Comparison of ENCODE assay signal across 1 cellular context in genomic region chr1:114075546-114076249, GRCh38.
TF ChIP-seq lines count a peak whose summit lies in the region.

No MANE protein-coding gene starts in this region.

TF ChIP-seq in HEK293, 187 proteins besides CTCF, POLR2A, EP300 and RAD21 (continued from another document and continues in another):
- TF ChIP-seq, protein P1, sequence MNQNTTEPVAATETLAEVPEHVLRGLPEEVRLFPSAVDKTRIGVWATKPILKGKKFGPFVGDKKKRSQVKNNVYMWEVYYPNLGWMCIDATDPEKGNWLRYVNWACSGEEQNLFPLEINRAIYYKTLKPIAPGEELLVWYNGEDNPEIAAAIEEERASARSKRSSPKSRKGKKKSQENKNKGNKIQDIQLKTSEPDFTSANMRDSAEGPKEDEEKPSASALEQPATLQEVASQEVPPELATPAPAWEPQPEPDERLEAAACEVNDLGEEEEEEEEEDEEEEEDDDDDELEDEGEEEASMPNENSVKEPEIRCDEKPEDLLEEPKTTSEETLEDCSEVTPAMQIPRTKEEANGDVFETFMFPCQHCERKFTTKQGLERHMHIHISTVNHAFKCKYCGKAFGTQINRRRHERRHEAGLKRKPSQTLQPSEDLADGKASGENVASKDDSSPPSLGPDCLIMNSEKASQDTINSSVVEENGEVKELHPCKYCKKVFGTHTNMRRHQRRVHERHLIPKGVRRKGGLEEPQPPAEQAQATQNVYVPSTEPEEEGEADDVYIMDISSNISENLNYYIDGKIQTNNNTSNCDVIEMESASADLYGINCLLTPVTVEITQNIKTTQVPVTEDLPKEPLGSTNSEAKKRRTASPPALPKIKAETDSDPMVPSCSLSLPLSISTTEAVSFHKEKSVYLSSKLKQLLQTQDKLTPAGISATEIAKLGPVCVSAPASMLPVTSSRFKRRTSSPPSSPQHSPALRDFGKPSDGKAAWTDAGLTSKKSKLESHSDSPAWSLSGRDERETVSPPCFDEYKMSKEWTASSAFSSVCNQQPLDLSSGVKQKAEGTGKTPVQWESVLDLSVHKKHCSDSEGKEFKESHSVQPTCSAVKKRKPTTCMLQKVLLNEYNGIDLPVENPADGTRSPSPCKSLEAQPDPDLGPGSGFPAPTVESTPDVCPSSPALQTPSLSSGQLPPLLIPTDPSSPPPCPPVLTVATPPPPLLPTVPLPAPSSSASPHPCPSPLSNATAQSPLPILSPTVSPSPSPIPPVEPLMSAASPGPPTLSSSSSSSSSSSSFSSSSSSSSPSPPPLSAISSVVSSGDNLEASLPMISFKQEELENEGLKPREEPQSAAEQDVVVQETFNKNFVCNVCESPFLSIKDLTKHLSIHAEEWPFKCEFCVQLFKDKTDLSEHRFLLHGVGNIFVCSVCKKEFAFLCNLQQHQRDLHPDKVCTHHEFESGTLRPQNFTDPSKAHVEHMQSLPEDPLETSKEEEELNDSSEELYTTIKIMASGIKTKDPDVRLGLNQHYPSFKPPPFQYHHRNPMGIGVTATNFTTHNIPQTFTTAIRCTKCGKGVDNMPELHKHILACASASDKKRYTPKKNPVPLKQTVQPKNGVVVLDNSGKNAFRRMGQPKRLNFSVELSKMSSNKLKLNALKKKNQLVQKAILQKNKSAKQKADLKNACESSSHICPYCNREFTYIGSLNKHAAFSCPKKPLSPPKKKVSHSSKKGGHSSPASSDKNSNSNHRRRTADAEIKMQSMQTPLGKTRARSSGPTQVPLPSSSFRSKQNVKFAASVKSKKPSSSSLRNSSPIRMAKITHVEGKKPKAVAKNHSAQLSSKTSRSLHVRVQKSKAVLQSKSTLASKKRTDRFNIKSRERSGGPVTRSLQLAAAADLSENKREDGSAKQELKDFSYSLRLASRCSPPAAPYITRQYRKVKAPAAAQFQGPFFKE (tag by site-specific recombination; IDR thresholded peaks at IDR 0.05; ENCODE audit: borderline replicate concordance): no peak
- TF ChIP-seq, protein P2, sequence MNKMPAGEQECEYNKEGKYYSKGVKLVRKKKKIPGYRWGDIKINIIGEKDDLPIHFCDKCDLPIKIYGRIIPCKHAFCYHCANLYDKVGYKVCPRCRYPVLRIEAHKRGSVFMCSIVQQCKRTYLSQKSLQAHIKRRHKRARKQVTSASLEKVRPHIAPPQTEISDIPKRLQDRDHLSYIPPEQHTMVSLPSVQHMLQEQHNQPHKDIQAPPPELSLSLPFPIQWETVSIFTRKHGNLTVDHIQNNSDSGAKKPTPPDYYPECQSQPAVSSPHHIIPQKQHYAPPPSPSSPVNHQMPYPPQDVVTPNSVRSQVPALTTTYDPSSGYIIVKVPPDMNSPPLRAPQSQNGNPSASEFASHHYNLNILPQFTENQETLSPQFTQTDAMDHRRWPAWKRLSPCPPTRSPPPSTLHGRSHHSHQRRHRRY (tag by site-specific recombination; IDR thresholded peaks at IDR 0.05): no peak
- TF ChIP-seq ZNF621 (tag by site-specific recombination; IDR thresholded peaks at IDR 0.05): no peak
- TF ChIP-seq, protein P3, sequence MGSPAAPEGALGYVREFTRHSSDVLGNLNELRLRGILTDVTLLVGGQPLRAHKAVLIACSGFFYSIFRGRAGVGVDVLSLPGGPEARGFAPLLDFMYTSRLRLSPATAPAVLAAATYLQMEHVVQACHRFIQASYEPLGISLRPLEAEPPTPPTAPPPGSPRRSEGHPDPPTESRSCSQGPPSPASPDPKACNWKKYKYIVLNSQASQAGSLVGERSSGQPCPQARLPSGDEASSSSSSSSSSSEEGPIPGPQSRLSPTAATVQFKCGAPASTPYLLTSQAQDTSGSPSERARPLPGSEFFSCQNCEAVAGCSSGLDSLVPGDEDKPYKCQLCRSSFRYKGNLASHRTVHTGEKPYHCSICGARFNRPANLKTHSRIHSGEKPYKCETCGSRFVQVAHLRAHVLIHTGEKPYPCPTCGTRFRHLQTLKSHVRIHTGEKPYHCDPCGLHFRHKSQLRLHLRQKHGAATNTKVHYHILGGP (tag by site-specific recombination; IDR thresholded peaks at IDR 0.05): no peak; the same call in 1 of the 2 replicates
- no peak for TF ChIP-seq ZNF501 (tag by site-specific recombination; IDR thresholded peaks at IDR 0.05)
- no peak for TF ChIP-seq ZNF747 (tag by site-specific recombination; IDR thresholded peaks at IDR 0.05)
- no peak for TF ChIP-seq BCL11A (tag by site-specific recombination; IDR thresholded peaks at IDR 0.05; ENCODE audit: low read depth)
- TF ChIP-seq ZNF560 (tag by site-specific recombination; IDR thresholded peaks at IDR 0.05; ENCODE audit: borderline replicate concordance): no peak
- TF ChIP-seq, protein P4, sequence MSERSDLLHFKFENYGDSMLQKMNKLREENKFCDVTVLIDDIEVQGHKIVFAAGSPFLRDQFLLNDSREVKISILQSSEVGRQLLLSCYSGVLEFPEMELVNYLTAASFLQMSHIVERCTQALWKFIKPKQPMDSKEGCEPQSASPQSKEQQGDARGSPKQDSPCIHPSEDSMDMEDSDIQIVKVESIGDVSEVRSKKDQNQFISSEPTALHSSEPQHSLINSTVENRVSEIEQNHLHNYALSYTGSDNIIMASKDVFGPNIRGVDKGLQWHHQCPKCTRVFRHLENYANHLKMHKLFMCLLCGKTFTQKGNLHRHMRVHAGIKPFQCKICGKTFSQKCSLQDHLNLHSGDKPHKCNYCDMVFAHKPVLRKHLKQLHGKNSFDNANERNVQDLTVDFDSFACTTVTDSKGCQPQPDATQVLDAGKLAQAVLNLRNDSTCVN (tag by site-specific recombination; optimal IDR thresholded peaks at IDR 0.05): no peak
- TF ChIP-seq ZNF514 (tag by site-specific recombination; IDR thresholded peaks at IDR 0.05): no peak
- TF ChIP-seq FEZF1 (tag by site-specific recombination; IDR thresholded peaks at IDR 0.05): peak; percentile 87
- no peak for TF ChIP-seq ZBTB20 (tag by site-specific recombination; IDR thresholded peaks at IDR 0.05)
- no peak for TF ChIP-seq ZNF366 (tag by site-specific recombination; conservative IDR thresholded peaks at IDR 0.05)
- no peak for TF ChIP-seq ZNF311 (tag by site-specific recombination; IDR thresholded peaks at IDR 0.05; ENCODE audit: borderline replicate concordance)
- no peak for TF ChIP-seq ZNF223 (tag by site-specific recombination; IDR thresholded peaks at IDR 0.05)
- no peak for TF ChIP-seq ZIC2 (tag by site-specific recombination; IDR thresholded peaks at IDR 0.05)
- TF ChIP-seq ZNF2 (tag by site-specific recombination; IDR thresholded peaks at IDR 0.05): no peak
- TF ChIP-seq ZNF112 (tag by site-specific recombination; IDR thresholded peaks at IDR 0.05): no peak
- TF ChIP-seq EGR2 (tag by site-specific recombination; IDR thresholded peaks at IDR 0.05; ENCODE audit: low read depth): no peak
- TF ChIP-seq, protein P5, sequence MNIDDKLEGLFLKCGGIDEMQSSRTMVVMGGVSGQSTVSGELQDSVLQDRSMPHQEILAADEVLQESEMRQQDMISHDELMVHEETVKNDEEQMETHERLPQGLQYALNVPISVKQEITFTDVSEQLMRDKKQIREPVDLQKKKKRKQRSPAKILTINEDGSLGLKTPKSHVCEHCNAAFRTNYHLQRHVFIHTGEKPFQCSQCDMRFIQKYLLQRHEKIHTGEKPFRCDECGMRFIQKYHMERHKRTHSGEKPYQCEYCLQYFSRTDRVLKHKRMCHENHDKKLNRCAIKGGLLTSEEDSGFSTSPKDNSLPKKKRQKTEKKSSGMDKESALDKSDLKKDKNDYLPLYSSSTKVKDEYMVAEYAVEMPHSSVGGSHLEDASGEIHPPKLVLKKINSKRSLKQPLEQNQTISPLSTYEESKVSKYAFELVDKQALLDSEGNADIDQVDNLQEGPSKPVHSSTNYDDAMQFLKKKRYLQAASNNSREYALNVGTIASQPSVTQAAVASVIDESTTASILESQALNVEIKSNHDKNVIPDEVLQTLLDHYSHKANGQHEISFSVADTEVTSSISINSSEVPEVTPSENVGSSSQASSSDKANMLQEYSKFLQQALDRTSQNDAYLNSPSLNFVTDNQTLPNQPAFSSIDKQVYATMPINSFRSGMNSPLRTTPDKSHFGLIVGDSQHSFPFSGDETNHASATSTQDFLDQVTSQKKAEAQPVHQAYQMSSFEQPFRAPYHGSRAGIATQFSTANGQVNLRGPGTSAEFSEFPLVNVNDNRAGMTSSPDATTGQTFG (tag by site-specific recombination; IDR thresholded peaks at IDR 0.05; ENCODE audit: borderline replicate concordance): no peak
- TF ChIP-seq ZNF274 (IDR thresholded peaks at IDR 0.05; ENCODE audit: low read length): no peak
- TF ChIP-seq ZNF274 (tag by site-specific recombination; IDR thresholded peaks at IDR 0.05; ENCODE audit: borderline replicate concordance): no peak
- no peak for TF ChIP-seq ZBTB48 (tag by site-specific recombination; IDR thresholded peaks at IDR 0.05)
- TF ChIP-seq, protein P6, sequence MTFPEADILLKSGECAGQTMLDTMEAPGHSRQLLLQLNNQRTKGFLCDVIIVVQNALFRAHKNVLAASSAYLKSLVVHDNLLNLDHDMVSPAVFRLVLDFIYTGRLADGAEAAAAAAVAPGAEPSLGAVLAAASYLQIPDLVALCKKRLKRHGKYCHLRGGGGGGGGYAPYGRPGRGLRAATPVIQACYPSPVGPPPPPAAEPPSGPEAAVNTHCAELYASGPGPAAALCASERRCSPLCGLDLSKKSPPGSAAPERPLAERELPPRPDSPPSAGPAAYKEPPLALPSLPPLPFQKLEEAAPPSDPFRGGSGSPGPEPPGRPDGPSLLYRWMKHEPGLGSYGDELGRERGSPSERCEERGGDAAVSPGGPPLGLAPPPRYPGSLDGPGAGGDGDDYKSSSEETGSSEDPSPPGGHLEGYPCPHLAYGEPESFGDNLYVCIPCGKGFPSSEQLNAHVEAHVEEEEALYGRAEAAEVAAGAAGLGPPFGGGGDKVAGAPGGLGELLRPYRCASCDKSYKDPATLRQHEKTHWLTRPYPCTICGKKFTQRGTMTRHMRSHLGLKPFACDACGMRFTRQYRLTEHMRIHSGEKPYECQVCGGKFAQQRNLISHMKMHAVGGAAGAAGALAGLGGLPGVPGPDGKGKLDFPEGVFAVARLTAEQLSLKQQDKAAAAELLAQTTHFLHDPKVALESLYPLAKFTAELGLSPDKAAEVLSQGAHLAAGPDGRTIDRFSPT (tag by site-specific recombination; IDR thresholded peaks at IDR 0.05): no peak
- TF ChIP-seq GFI1B (tag by site-specific recombination; IDR thresholded peaks at IDR 0.05): no peak
- TF ChIP-seq ZNF830 (tag by site-specific recombination; IDR thresholded peaks at IDR 0.05; ENCODE audit: low read depth): no peak
- no peak for TF ChIP-seq ZBTB11 (tag by site-specific recombination; conservative IDR thresholded peaks at IDR 0.05; ENCODE audit: low read depth)
- TF ChIP-seq YY2 (tag by site-specific recombination; IDR thresholded peaks at IDR 0.05): no peak
- no peak for TF ChIP-seq ZNF138 (tag by site-specific recombination; IDR thresholded peaks at IDR 0.05; ENCODE audit: borderline replicate concordance)
- TF ChIP-seq ZNF76 (tag by site-specific recombination; IDR thresholded peaks at IDR 0.05; ENCODE audit: borderline replicate concordance, low read depth): no peak
- no peak for TF ChIP-seq ZNF121 (tag by site-specific recombination; IDR thresholded peaks at IDR 0.05)
- no peak for TF ChIP-seq ZNF777 (tag by site-specific recombination; IDR thresholded peaks at IDR 0.05; ENCODE audit: borderline replicate concordance)
- no peak for TF ChIP-seq ELK4 (IDR thresholded peaks at IDR 0.05; ENCODE audit: borderline replicate concordance, low read depth, low read length)
- TF ChIP-seq, protein P7, sequence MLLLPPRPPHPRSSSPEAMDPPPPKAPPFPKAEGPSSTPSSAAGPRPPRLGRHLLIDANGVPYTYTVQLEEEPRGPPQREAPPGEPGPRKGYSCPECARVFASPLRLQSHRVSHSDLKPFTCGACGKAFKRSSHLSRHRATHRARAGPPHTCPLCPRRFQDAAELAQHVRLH (tag by site-specific recombination; IDR thresholded peaks at IDR 0.05): 0 out of 2 replicates have a peak, but pooled peaks have one; percentile 40
- no peak for TF ChIP-seq ZNF549 (tag by site-specific recombination; IDR thresholded peaks at IDR 0.05)
- no peak for TF ChIP-seq ZNF404 (tag by site-specific recombination; IDR thresholded peaks at IDR 0.05)
- TF ChIP-seq AEBP2 (tag by site-specific recombination; IDR thresholded peaks at IDR 0.05; ENCODE audit: borderline replicate concordance): no peak
- no peak for TF ChIP-seq ZNF133 (tag by site-specific recombination; IDR thresholded peaks at IDR 0.05)
- no peak for TF ChIP-seq ZNF292 (tag by site-specific recombination; IDR thresholded peaks at IDR 0.05; ENCODE audit: borderline replicate concordance, low read depth)
- TF ChIP-seq ZBTB21 (tag by site-specific recombination; IDR thresholded peaks at IDR 0.05): no peak
- TF ChIP-seq ZNF596 (tag by site-specific recombination; IDR thresholded peaks at IDR 0.05): no peak
